In the genomic region with DNA sequence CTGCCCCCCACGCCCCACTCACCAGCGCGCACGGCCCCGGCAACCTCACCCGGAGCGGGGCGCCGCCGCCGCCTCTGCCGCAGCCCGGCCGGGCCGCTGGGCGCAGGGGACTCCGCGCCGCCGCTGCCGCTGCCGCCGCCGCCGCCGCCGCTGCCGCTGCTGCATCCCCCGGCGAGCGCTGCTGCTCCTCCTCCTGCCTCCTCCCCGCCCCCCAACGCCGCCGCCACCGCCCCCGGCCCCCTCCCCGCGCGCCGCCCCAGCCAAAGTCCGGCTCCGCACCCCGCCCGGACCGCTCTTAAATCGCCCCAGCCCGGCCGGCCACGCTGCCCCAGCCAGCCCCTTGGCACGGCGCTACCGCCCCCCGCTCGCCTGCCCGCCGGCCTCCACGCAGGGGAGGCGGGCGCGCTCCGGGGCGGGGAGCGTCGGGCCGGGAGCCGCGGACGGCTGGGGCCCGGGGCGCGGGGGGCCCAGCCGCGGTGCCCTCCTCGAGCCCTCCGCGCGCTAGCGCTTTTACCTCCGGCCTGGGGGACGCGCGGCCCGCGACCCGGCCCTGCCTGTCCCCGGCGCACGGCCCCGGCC, we compare ENCODE assay signal across 8 cellular contexts. TPM values are rescaled to one million over a fixed set of nuclear protein-coding genes. Genes with fewer than 3 reads are reported as not detected.
DNase-seq lines count a peak whose midpoint lies in the region; ATAC-seq and TF ChIP-seq lines count a peak whose summit lies in the region.

Gene SULF2 (minus strand): TSS at position 161 of the 579 bp plus-strand sequence. CDS start 28,118 bp downstream, outside the sequence.

- H3K4me3 ChIP-seq in left ventricle myocardium inferior (peak within 1 kb of the TSS; percentile 69), psoas muscle (peak within 1 kb of the TSS; percentile 64)

- no peaks in the 10 kb centered on the region for H3K36me3 ChIP-seq in left ventricle myocardium inferior
- H3K36me3 ChIP-seq in psoas muscle (ENCODE audit: insufficient read depth in 1 of 2, low read depth in 1 of 2): no peaks in the 10 kb centered on the region

- H3K9me3 Mint-ChIP-seq in activated naive CD4-positive, alpha-beta T cell treated with anti-CD3 and anti-CD28 coated beads, Interleukin-2, amount 50 U/mL, for 72 hours: no peaks in the 10 kb centered on the region

- peak within 1 kb of the TSS; percentile 84 for H3K27ac ChIP-seq in left ventricle myocardium inferior (replicated peaks)
- peak within 1 kb of the TSS; percentile 60 for H3K27ac ChIP-seq in psoas muscle

- H3K36me3 Mint-ChIP-seq in activated naive CD4-positive, alpha-beta T cell treated with anti-CD3 and anti-CD28 coated beads, Interleukin-2, amount 50 U/mL, for 72 hours: no peaks in the 10 kb centered on the region

- H3K27me3 ChIP-seq in left ventricle myocardium inferior (ENCODE audit: low read depth): peaks cover 45% of the 10 kb centered on the region
- peaks cover 0 to 55% (median 14%) of the 10 kb centered on the region in 3 donors for H3K27me3 ChIP-seq in psoas muscle (ENCODE audit: insufficient read depth in 3 of 3, low read length in 2 of 3)

- peak; percentile 11 to 57 for ATAC-seq in activated naive CD4-positive, alpha-beta T cell treated with anti-CD3 and anti-CD28 coated beads, Interleukin-2, amount 50 U/mL, for 72 hours
- ATAC-seq in psoas muscle (peak in 1 of 4 donors; percentile 9), HG03469 (IDR thresholded peaks at IDR 0.05; ENCODE audit: unreplicated experiment) (no peak), GM19351 (IDR thresholded peaks at IDR 0.05; ENCODE audit: unreplicated experiment) (no peak), HG03108 (IDR thresholded peaks at IDR 0.05; ENCODE audit: unreplicated experiment) (no peak)

- H3K4me1 ChIP-seq in left ventricle myocardium inferior (peaks cover 47% of the 10 kb centered on the region), psoas muscle (peaks cover 4% of the 10 kb centered on the region)

- 0 to 2% (median 1%) methylated on average over 11 to 89 of the region's 90 CpGs for whole genome bisulfite sequencing in psoas muscle, 3 donors

- no peak for TF ChIP-seq CTCF in left ventricle myocardium inferior (IDR thresholded peaks at IDR 0.05; ENCODE audit: borderline replicate concordance)
- TF ChIP-seq CTCF in psoas muscle (IDR thresholded peaks at IDR 0.05): no peak

- peak; percentile 39 for DNase-seq in NCI-H82 (lab: John Stamatoyannopoulos, UW)
- no peak for DNase-seq in NCI-H82 treated with DMSO at 0.1 percent for 48 hours (lab: John Stamatoyannopoulos, UW; ENCODE audit: unreplicated experiment)
- DNase-seq in activated naive CD4-positive, alpha-beta T cell treated with anti-CD3 and anti-CD28 coated beads, Interleukin-2, amount 50 U/mL, for 72 hours (ENCODE audit: low spot score in 2 of 2): no peak
- DNase-seq in left ventricle myocardium inferior: peak; percentile 46
- peak; percentile 47 to 61 for DNase-seq in psoas muscle

- H3K27ac Mint-ChIP-seq in activated naive CD4-positive, alpha-beta T cell treated with anti-CD3 and anti-CD28 coated beads, Interleukin-2, amount 50 U/mL, for 72 hours: no peak within 1 kb of the TSS

- H3K9me3 ChIP-seq in left ventricle myocardium inferior (replicated peaks) (no peaks in the 10 kb centered on the region), psoas muscle (no peaks in the 10 kb centered on the region)

- intact Hi-C loops in left ventricle myocardium inferior (cut with micrococcal nuclease): loop anchor here (10.0 kb wide), 1 partner anchor 829 kb away; no protein-coding TSS in a partner anchor
- intact Hi-C loops in psoas muscle (cut with DNase I): loop anchor here (5.0 kb wide), 1 partner anchor 837 kb away; no protein-coding TSS in a partner anchor

RNA-seq across cellular contexts. Expression of gene SULF2, which starts in this region (rescaled TPM):
- total RNA-seq in activated naive CD4-positive, alpha-beta T cell treated with anti-CD3 and anti-CD28 coated beads, Interleukin-2, amount 50 U/mL, for 72 hours: 1 to 10 TPM; 1.4 to 2.3 TPM
- total RNA-seq in left ventricle myocardium inferior (40.7 TPM), psoas muscle (10 to 100 TPM; 11.6 to 23.3 (median 17.6) TPM)
- 10 to 100 TPM in 1 of 3 donors, 1 to 10 TPM in 2; 5.3 to 10.5 (median 8.8) TPM for polyA plus RNA-seq in psoas muscle

Comparison
In these comparisons a context has a peak if more than half of its experiments do, and no peak if none do; other contexts are left out.
1. DNase-seq: peak in NCI-H82 (single experiment), left ventricle myocardium inferior (single experiment) and psoas muscle (2 of 2); none in NCI-H82 treated with DMSO at 0.1 percent for 48 hours (single experiment) and activated naive CD4-positive, alpha-beta T cell treated with anti-CD3 and anti-CD28 coated beads, Interleukin-2, amount 50 U/mL, for 72 hours (0 of 2).
2. ATAC-seq: peak in activated naive CD4-positive, alpha-beta T cell treated with anti-CD3 and anti-CD28 coated beads, Interleukin-2, amount 50 U/mL, for 72 hours (2 of 2); none in HG03469 (single experiment), GM19351 (single experiment) and HG03108 (single experiment).